In genomic region chr4:8912506-8912905, GRCh38 we compare ENCODE assay signal across 31 cellular contexts. TPM values are rescaled to one million over a fixed set of nuclear protein-coding genes. Genes with fewer than 3 reads are reported as not detected.
DNase-seq lines count a peak whose midpoint lies in the region; TF ChIP-seq lines count a peak whose summit lies in the region.
"Had no signal": no experiment of that assay in that cellular context is flagged by ENCODE, and none has a peak within 500 bp of the region (broad histone marks: within the 10 kb centered on the region; RNA-seq: fewer than 3 reads in every experiment).

No MANE protein-coding gene starts in this region.

- CTCF ChIA-PET in activated CD4-positive, alpha-beta memory T cell treated with anti-CD3 and anti-CD28 coated beads, Interleukin-2, amount 10 ng/mL, durations not matched to agents 7 days and 5 days (lab: Charles Lee), result no interaction called here
- CTCF ChIA-PET in activated CD4-positive, alpha-beta memory T cell treated with anti-CD3 and anti-CD28 coated beads for 36 hours (lab: Charles Lee), result no interaction called here

- H3K4me1 ChIP-seq in MM.1S (ENCODE audit: low read length), result 0 out of 2 replicates have a peak, but pooled peaks cover 7% of the 10 kb centered on the region
- H3K4me1 ChIP-seq: BE2C, gastrocnemius medialis, left ventricle myocardium inferior, thyroid gland had no signal

- H3K36me3 Mint-ChIP-seq in activated CD4-positive, alpha-beta memory T cell treated with anti-CD3 and anti-CD28 coated beads, Interleukin-2, amount 10 ng/mL, durations not matched to agents 7 days and 5 days (ENCODE audit: low read depth), result no peaks in the 10 kb centered on the region
- no peaks in the 10 kb centered on the region for H3K36me3 Mint-ChIP-seq in activated CD4-positive, alpha-beta memory T cell treated with anti-CD3 and anti-CD28 coated beads for 36 hours
- H3K36me3 Mint-ChIP-seq in progenitor cell of endocrine pancreas (ENCODE audit: insufficient read depth), result no peaks in the 10 kb centered on the region
- H3K36me3 Mint-ChIP-seq: mesothelial cell of epicardium; naive thymus-derived CD4-positive, alpha-beta T cell had no signal

- H3K27me3 Mint-ChIP-seq in activated CD4-positive, alpha-beta memory T cell treated with anti-CD3 and anti-CD28 coated beads, Interleukin-2, amount 10 ng/mL, durations not matched to agents 7 days and 5 days, result no peaks in the 10 kb centered on the region
- no peaks in the 10 kb centered on the region for H3K27me3 Mint-ChIP-seq in activated CD4-positive, alpha-beta memory T cell treated with anti-CD3 and anti-CD28 coated beads for 36 hours
- H3K27me3 Mint-ChIP-seq in progenitor cell of endocrine pancreas, result peaks cover 26% of the 10 kb centered on the region
- H3K27me3 Mint-ChIP-seq: dendritic cell treated with granulocyte-macrophage colony-stimulating factor and Interleukin-4, amounts not matched to agents 40 ng/mL and 50 ng/mL, for 4 days; stimulated activated naive CD8-positive, alpha-beta T cell treated with anti-CD3 and anti-CD28 coated beads, Interleukin-15, Interleukin-2, amounts not matched to agents 100 ng/mL and 50 ng/mL, for 24 hours had no signal

- H3K27ac Mint-ChIP-seq in activated CD4-positive, alpha-beta memory T cell treated with anti-CD3 and anti-CD28 coated beads, Interleukin-2, amount 10 ng/mL, durations not matched to agents 7 days and 5 days, result no peak overlapping the region
- H3K27ac Mint-ChIP-seq in activated CD4-positive, alpha-beta memory T cell treated with anti-CD3 and anti-CD28 coated beads for 36 hours, result no peak overlapping the region
- H3K27ac Mint-ChIP-seq in progenitor cell of endocrine pancreas, result no peak overlapping the region
- H3K27ac Mint-ChIP-seq: dendritic cell treated with granulocyte-macrophage colony-stimulating factor and Interleukin-4, amounts not matched to agents 40 ng/mL and 50 ng/mL, for 4 days; endodermal cell; mesothelial cell of epicardium; naive thymus-derived CD4-positive, alpha-beta T cell; stimulated activated naive CD8-positive, alpha-beta T cell treated with anti-CD3 and anti-CD28 coated beads, Interleukin-15, Interleukin-2, amounts not matched to agents 100 ng/mL and 50 ng/mL, for 24 hours had no signal

- DNase-seq in activated CD4-positive, alpha-beta memory T cell treated with anti-CD3 and anti-CD28 coated beads, Interleukin-2, amount 10 ng/mL, durations not matched to agents 7 days and 5 days, result peak; percentile 7
- no peak for DNase-seq in activated CD4-positive, alpha-beta memory T cell treated with anti-CD3 and anti-CD28 coated beads for 36 hours
- DNase-seq in GM03348 (ENCODE audit: low spot score) (peak; percentile 6), coronary artery (ENCODE audit: low spot score) (peak; percentile 29), progenitor cell of endocrine pancreas (ENCODE audit: low spot score, unreplicated experiment) (peak; percentile 4), MM.1S (no peak), NCI-H128 (lab: John Stamatoyannopoulos, UW; ENCODE audit: unreplicated experiment) (no peak), medulla oblongata (ENCODE audit: extremely low spot score) (no peak)
- DNase-seq: activated CD4-positive, alpha-beta T cell treated with anti-CD3 and anti-CD28 coated beads, Interleukin-2, amount 50 U/mL, for 1 hour; BE2C; caudate nucleus; DND-41; gastrocnemius medialis; hippocampal formation; Kasumi-1; left ventricle myocardium inferior; MV-4-11; NCI-H1694; NCI-H2171; PC-9; SHP77; thyroid gland had no signal

- H3F3A ChIP-seq in MM.1S (ENCODE audit: insufficient read depth, low read length), result no peaks in the 10 kb centered on the region

- intact Hi-C loops in activated CD4-positive, alpha-beta memory T cell treated with anti-CD3 and anti-CD28 coated beads for 36 hours (cut with micrococcal nuclease), result loop anchor here (10.0 kb wide), 1 partner anchor 308 kb away; no protein-coding TSS in a partner anchor

- no peak overlapping the region for H2AFZ ChIP-seq in MM.1S (ENCODE audit: low read length)
- H2AFZ ChIP-seq: PC-9 had no signal

- H3K4me1 Mint-ChIP-seq in activated CD4-positive, alpha-beta memory T cell treated with anti-CD3 and anti-CD28 coated beads, Interleukin-2, amount 10 ng/mL, durations not matched to agents 7 days and 5 days, result no peaks in the 10 kb centered on the region
- H3K4me1 Mint-ChIP-seq in activated CD4-positive, alpha-beta memory T cell treated with anti-CD3 and anti-CD28 coated beads for 36 hours (ENCODE audit: low read depth), result no peaks in the 10 kb centered on the region
- no peaks in the 10 kb centered on the region for H3K4me1 Mint-ChIP-seq in progenitor cell of endocrine pancreas (ENCODE audit: low read depth)
- H3K4me1 Mint-ChIP-seq: endodermal cell had no signal

- no peaks in the 10 kb centered on the region for H3K79me2 ChIP-seq in MM.1S (ENCODE audit: low read length)

- no peak overlapping the region for H3K4me2 ChIP-seq in MM.1S (ENCODE audit: low read depth, low read length)
- H3K4me2 ChIP-seq: A549, PC-9 had no signal

- no peaks in the 10 kb centered on the region for H3K9me3 ChIP-seq in MM.1S (replicated peaks; ENCODE audit: insufficient read depth, low read length)
- H3K9me3 ChIP-seq: A549, BE2C, gastrocnemius medialis, left ventricle myocardium inferior, thyroid gland had no signal

- no peaks in the 10 kb centered on the region for H3K9me2 ChIP-seq in MM.1S (replicated peaks; ENCODE audit: insufficient read depth, low read length)

- H3K4me3 ChIP-seq in coronary artery, result no peak overlapping the region
- H3K4me3 ChIP-seq in MM.1S (ENCODE audit: low read length), result no peak overlapping the region
- H3K4me3 ChIP-seq: A549, gastrocnemius medialis, GM23248, left ventricle myocardium inferior, PC-9, thyroid gland had no signal

- H3K9me3 Mint-ChIP-seq in activated CD4-positive, alpha-beta memory T cell treated with anti-CD3 and anti-CD28 coated beads, Interleukin-2, amount 10 ng/mL, durations not matched to agents 7 days and 5 days, result no peaks in the 10 kb centered on the region
- H3K9me3 Mint-ChIP-seq in activated CD4-positive, alpha-beta memory T cell treated with anti-CD3 and anti-CD28 coated beads for 36 hours, result no peaks in the 10 kb centered on the region
- no peaks in the 10 kb centered on the region for H3K9me3 Mint-ChIP-seq in progenitor cell of endocrine pancreas (ENCODE audit: low read depth)
- H3K9me3 Mint-ChIP-seq: dendritic cell treated with granulocyte-macrophage colony-stimulating factor and Interleukin-4, amounts not matched to agents 40 ng/mL and 50 ng/mL, for 4 days; endodermal cell; mesothelial cell of epicardium; naive thymus-derived CD4-positive, alpha-beta T cell; stimulated activated naive CD8-positive, alpha-beta T cell treated with anti-CD3 and anti-CD28 coated beads, Interleukin-15, Interleukin-2, amounts not matched to agents 100 ng/mL and 50 ng/mL, for 24 hours had no signal

- TF ChIP-seq CTCF in coronary artery (IDR thresholded peaks at IDR 0.05) (no peak), progenitor cell of endocrine pancreas (IDR thresholded peaks at IDR 0.05; ENCODE audit: unreplicated experiment) (no peak), MM.1S (IDR thresholded peaks at IDR 0.05; ENCODE audit: low read length) (no peak)

- H3K36me3 ChIP-seq in MM.1S (replicated peaks; ENCODE audit: insufficient read depth, low read length), result no peaks in the 10 kb centered on the region
- H3K36me3 ChIP-seq: BE2C, gastrocnemius medialis, left ventricle myocardium inferior, thyroid gland had no signal

- peaks cover 94% of the 10 kb centered on the region for H3K27me3 ChIP-seq in MM.1S (replicated peaks; ENCODE audit: insufficient read depth, low read length)
- H3K27me3 ChIP-seq: BE2C, thyroid gland had no signal

- H3K4me3 Mint-ChIP-seq in activated CD4-positive, alpha-beta memory T cell treated with anti-CD3 and anti-CD28 coated beads, Interleukin-2, amount 10 ng/mL, durations not matched to agents 7 days and 5 days, result no peak overlapping the region
- H3K4me3 Mint-ChIP-seq in activated CD4-positive, alpha-beta memory T cell treated with anti-CD3 and anti-CD28 coated beads for 36 hours, result no peak overlapping the region
- H3K4me3 Mint-ChIP-seq in progenitor cell of endocrine pancreas (ENCODE audit: low read depth), result no peak overlapping the region
- H3K4me3 Mint-ChIP-seq: dendritic cell treated with granulocyte-macrophage colony-stimulating factor and Interleukin-4, amounts not matched to agents 40 ng/mL and 50 ng/mL, for 4 days; endodermal cell; mesothelial cell of epicardium; naive thymus-derived CD4-positive, alpha-beta T cell; stimulated activated naive CD8-positive, alpha-beta T cell treated with anti-CD3 and anti-CD28 coated beads, Interleukin-15, Interleukin-2, amounts not matched to agents 100 ng/mL and 50 ng/mL, for 24 hours had no signal

- H4K20me1 ChIP-seq in MM.1S (ENCODE audit: insufficient read depth, low read length), result no peaks in the 10 kb centered on the region

- H3K9ac ChIP-seq in MM.1S (ENCODE audit: low read length), result no peak overlapping the region

- POLR2A ChIA-PET in activated CD4-positive, alpha-beta memory T cell treated with anti-CD3 and anti-CD28 coated beads, Interleukin-2, amount 10 ng/mL, durations not matched to agents 7 days and 5 days (lab: Charles Lee), result no interaction called here
- POLR2A ChIA-PET in activated CD4-positive, alpha-beta memory T cell treated with anti-CD3 and anti-CD28 coated beads for 36 hours (lab: Charles Lee), result no interaction called here

- H3K27ac ChIP-seq in coronary artery (no peak overlapping the region), MM.1S (ENCODE audit: low read length) (no peak overlapping the region)
- H3K27ac ChIP-seq: A549, gastrocnemius medialis, left ventricle myocardium inferior, PC-9, thyroid gland, VCaP had no signal

RNA-seq across cellular contexts. Expression of gene HMX1, which starts 40.9 kb away (rescaled TPM):
- not detected for total RNA-seq in activated CD4-positive, alpha-beta memory T cell treated with anti-CD3 and anti-CD28 coated beads, Interleukin-2, amount 10 ng/mL, durations not matched to agents 7 days and 5 days
- total RNA-seq in activated CD4-positive, alpha-beta memory T cell treated with anti-CD3 and anti-CD28 coated beads for 36 hours, result not detected
- 0.65 and 0.87 TPM in 2 replicates for total RNA-seq in progenitor cell of endocrine pancreas
- total RNA-seq: esophagus mucosa; gastrocnemius medialis; GM23248; left ventricle myocardium inferior; naive thymus-derived CD4-positive, alpha-beta T cell; PC-9 had no signal

Comparison
In these comparisons a context has a peak if more than half of its experiments do, and no peak if none do; other contexts are left out.
1. DNase-seq: peak in activated CD4-positive, alpha-beta memory T cell treated with anti-CD3 and anti-CD28 coated beads, Interleukin-2, amount 10 ng/mL, durations not matched to agents 7 days and 5 days (single experiment), GM03348 (single experiment), coronary artery (single experiment) and progenitor cell of endocrine pancreas (single experiment); none in activated CD4-positive, alpha-beta memory T cell treated with anti-CD3 and anti-CD28 coated beads for 36 hours (single experiment), MM.1S (single experiment), NCI-H128 (single experiment) and medulla oblongata (single experiment).